2 cellular contexts compared by ENCODE assay signal in genomic region chr13:106088094-106088493, GRCh38.
TF ChIP-seq lines count a peak whose summit lies in the region.

No MANE protein-coding gene starts in this region.

TF ChIP-seq in IMR-90, 13 proteins besides CTCF, POLR2A, EP300 and RAD21:
- TF ChIP-seq, protein P1, sequence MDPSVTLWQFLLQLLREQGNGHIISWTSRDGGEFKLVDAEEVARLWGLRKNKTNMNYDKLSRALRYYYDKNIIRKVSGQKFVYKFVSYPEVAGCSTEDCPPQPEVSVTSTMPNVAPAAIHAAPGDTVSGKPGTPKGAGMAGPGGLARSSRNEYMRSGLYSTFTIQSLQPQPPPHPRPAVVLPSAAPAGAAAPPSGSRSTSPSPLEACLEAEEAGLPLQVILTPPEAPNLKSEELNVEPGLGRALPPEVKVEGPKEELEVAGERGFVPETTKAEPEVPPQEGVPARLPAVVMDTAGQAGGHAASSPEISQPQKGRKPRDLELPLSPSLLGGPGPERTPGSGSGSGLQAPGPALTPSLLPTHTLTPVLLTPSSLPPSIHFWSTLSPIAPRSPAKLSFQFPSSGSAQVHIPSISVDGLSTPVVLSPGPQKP (IDR thresholded peaks at IDR 0.05; ENCODE audit: borderline replicate concordance, low read depth, low read length) = no peak
- no peak for TF ChIP-seq FOS (IDR thresholded peaks at IDR 0.05; ENCODE audit: low read depth, low read length)
- TF ChIP-seq, protein P2, sequence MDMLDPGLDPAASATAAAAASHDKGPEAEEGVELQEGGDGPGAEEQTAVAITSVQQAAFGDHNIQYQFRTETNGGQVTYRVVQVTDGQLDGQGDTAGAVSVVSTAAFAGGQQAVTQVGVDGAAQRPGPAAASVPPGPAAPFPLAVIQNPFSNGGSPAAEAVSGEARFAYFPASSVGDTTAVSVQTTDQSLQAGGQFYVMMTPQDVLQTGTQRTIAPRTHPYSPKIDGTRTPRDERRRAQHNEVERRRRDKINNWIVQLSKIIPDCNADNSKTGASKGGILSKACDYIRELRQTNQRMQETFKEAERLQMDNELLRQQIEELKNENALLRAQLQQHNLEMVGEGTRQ (IDR thresholded peaks at IDR 0.05; ENCODE audit: low read depth, low read length) = no peak
- no peak for TF ChIP-seq SMC3 (IDR thresholded peaks at IDR 0.05; ENCODE audit: low read depth, low read length)
- no peak for TF ChIP-seq MAFK (IDR thresholded peaks at IDR 0.05; ENCODE audit: low read depth, low read length)
- TF ChIP-seq MAZ (IDR thresholded peaks at IDR 0.05; ENCODE audit: borderline replicate concordance, low read depth, low read length) = no peak
- no peak for TF ChIP-seq CHD1 (IDR thresholded peaks at IDR 0.05; ENCODE audit: low read depth, low read length)
- no peak for TF ChIP-seq NFE2L2 (IDR thresholded peaks at IDR 0.05; ENCODE audit: low read depth, low read length)
- no peak for TF ChIP-seq RFX5 (IDR thresholded peaks at IDR 0.05; ENCODE audit: low read depth, low read length)
- no peak for TF ChIP-seq CEBPB (IDR thresholded peaks at IDR 0.05; ENCODE audit: low read depth, low read length)

TF ChIP-seq in SK-N-SH, 30 proteins besides CTCF, POLR2A, EP300 and RAD21 (continued from another document):
- TF ChIP-seq TEAD4 (IDR thresholded peaks at IDR 0.05; ENCODE audit: borderline replicate concordance, insufficient read depth) (no peak), TCF12 (IDR thresholded peaks at IDR 0.05) (peak; percentile 88), JUND (IDR thresholded peaks at IDR 0.05) (peak; percentile 47; the same call in 1 of the 2 replicates), MEF2A (IDR thresholded peaks at IDR 0.05; ENCODE audit: borderline replicate concordance, low read depth) (no peak), RXRA (IDR thresholded peaks at IDR 0.05; ENCODE audit: borderline replicate concordance, low read depth) (no peak)
- TF ChIP-seq, protein P3, sequence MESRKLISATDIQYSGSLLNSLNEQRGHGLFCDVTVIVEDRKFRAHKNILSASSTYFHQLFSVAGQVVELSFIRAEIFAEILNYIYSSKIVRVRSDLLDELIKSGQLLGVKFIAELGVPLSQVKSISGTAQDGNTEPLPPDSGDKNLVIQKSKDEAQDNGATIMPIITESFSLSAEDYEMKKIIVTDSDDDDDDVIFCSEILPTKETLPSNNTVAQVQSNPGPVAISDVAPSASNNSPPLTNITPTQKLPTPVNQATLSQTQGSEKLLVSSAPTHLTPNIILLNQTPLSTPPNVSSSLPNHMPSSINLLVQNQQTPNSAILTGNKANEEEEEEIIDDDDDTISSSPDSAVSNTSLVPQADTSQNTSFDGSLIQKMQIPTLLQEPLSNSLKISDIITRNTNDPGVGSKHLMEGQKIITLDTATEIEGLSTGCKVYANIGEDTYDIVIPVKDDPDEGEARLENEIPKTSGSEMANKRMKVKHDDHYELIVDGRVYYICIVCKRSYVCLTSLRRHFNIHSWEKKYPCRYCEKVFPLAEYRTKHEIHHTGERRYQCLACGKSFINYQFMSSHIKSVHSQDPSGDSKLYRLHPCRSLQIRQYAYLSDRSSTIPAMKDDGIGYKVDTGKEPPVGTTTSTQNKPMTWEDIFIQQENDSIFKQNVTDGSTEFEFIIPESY (IDR thresholded peaks at IDR 0.05; ENCODE audit: borderline replicate concordance, low read depth) = no peak
- TF ChIP-seq, protein P4, sequence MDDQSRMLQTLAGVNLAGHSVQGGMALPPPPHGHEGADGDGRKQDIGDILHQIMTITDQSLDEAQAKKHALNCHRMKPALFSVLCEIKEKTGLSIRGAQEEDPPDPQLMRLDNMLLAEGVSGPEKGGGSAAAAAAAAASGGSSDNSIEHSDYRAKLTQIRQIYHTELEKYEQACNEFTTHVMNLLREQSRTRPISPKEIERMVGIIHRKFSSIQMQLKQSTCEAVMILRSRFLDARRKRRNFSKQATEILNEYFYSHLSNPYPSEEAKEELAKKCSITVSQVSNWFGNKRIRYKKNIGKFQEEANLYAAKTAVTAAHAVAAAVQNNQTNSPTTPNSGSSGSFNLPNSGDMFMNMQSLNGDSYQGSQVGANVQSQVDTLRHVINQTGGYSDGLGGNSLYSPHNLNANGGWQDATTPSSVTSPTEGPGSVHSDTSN (IDR thresholded peaks at IDR 0.05) = 0 out of 2 replicates have a peak, but pooled peaks have one; percentile 26
